ENCODE assay signal across 16 cellular contexts in the genomic region with DNA sequence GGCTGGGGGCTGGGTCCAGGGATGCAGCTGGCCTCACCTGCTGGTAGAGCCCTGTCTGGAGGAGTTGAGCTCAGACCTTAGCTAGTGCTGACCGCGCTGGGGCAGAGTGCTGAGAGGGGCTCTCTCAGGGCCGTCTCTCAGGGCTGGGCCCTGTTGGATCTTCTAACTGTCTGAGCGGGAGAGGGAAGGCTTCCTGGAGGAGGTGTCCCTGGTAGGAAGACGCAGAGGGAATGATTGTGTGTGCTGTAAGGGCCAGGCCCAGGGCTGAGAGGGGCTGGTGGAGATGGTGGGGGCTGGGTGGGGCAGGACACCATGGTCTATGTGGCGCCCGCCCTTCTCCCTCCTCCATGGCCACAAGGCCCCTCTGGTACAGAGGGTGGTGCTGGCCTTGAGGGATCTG. TPM values are rescaled to one million over a fixed set of nuclear protein-coding genes. Genes with fewer than 3 reads are reported as not detected.
DNase-seq lines count a peak whose midpoint lies in the region; ATAC-seq, FAIRE-seq and TF ChIP-seq lines count a peak whose summit lies in the region.
"Had no signal": no experiment of that assay in that cellular context is flagged by ENCODE, and none has a peak within 500 bp of the region (broad histone marks: within the 10 kb centered on the region; RNA-seq: fewer than 3 reads in every experiment).

No MANE protein-coding gene starts in this region.

- H3K4me1 Mint-ChIP-seq in activated CD8-positive, alpha-beta T cell treated with anti-CD3 and anti-CD28 coated beads for 36 hours (ENCODE audit: low read depth), result peaks cover 22% of the 10 kb centered on the region
- H3K4me1 Mint-ChIP-seq in activated CD8-positive, alpha-beta T cell treated with anti-CD3 and anti-CD28 coated beads, Interleukin-2, amount 10 ng/mL, durations not matched to agents 7 days and 5 days (ENCODE audit: low read depth), result peaks cover 26% of the 10 kb centered on the region
- peaks cover 27 to 36% of the 10 kb centered on the region in 2 donors for H3K4me1 Mint-ChIP-seq in natural killer cell treated with Interleukin-12 subunit alpha and Interleukin-12 subunit beta and Interleukin-15 and Interleukin-18, amount 100 ng/mL, for 72 hours (ENCODE audit: low read depth in 2 of 2)

- TF ChIP-seq CTCF in activated CD8-positive, alpha-beta T cell treated with anti-CD3 and anti-CD28 coated beads for 36 hours (IDR thresholded peaks at IDR 0.05), result no peak
- no peak for TF ChIP-seq CTCF in body of pancreas (IDR thresholded peaks at IDR 0.05)
- no peak for TF ChIP-seq CTCF in kidney (IDR thresholded peaks at IDR 0.05; ENCODE audit: borderline replicate concordance, extremely low read depth, insufficient read depth)

- no peaks in the 10 kb centered on the region for H3K9me3 Mint-ChIP-seq in activated CD8-positive, alpha-beta T cell treated with anti-CD3 and anti-CD28 coated beads for 36 hours
- no peaks in the 10 kb centered on the region for H3K9me3 Mint-ChIP-seq in activated CD8-positive, alpha-beta T cell treated with anti-CD3 and anti-CD28 coated beads, Interleukin-2, amount 10 ng/mL, durations not matched to agents 7 days and 5 days (ENCODE audit: insufficient read depth)
- H3K9me3 Mint-ChIP-seq in natural killer cell treated with Interleukin-12 subunit alpha and Interleukin-12 subunit beta and Interleukin-15 and Interleukin-18, amount 100 ng/mL, for 72 hours, result no peaks in the 10 kb centered on the region
- H3K9me3 Mint-ChIP-seq: activated naive CD4-positive, alpha-beta T cell treated with anti-CD3 and anti-CD28 coated beads for 36 hours; CD4-positive, alpha-beta T cell had no signal

- no peaks in the 10 kb centered on the region for H3K27me3 ChIP-seq in body of pancreas

- WGBS in body of pancreas, 2 donors, result 88 to 97% methylated on average over 4 to 7 of the region's 7 CpGs
- WGBS in urinary bladder, result 94% methylated on average over 7 of the region's 7 CpGs

- no peaks in the 10 kb centered on the region for H3K27me3 Mint-ChIP-seq in activated CD8-positive, alpha-beta T cell treated with anti-CD3 and anti-CD28 coated beads for 36 hours
- H3K27me3 Mint-ChIP-seq in activated CD8-positive, alpha-beta T cell treated with anti-CD3 and anti-CD28 coated beads, Interleukin-2, amount 10 ng/mL, durations not matched to agents 7 days and 5 days (ENCODE audit: low read depth), result peaks cover 6% of the 10 kb centered on the region
- H3K27me3 Mint-ChIP-seq in natural killer cell treated with Interleukin-12 subunit alpha and Interleukin-12 subunit beta and Interleukin-15 and Interleukin-18, amount 100 ng/mL, for 72 hours, result peaks cover 0 to 3% of the 10 kb centered on the region in 2 donors
- H3K27me3 Mint-ChIP-seq: CD4-positive, alpha-beta T cell had no signal

- no peak for TF ChIP-seq POLR2A in body of pancreas (IDR thresholded peaks at IDR 0.05)

- peaks cover 92% of the 10 kb centered on the region for H3K4me1 ChIP-seq in body of pancreas
- no peaks in the 10 kb centered on the region for H3K4me1 ChIP-seq in urinary bladder (ENCODE audit: insufficient read depth)
- peaks cover 52 to 78% of the 10 kb centered on the region in 2 donors for H3K4me1 ChIP-seq in kidney (ENCODE audit: control insufficient read depth in 1 of 2, insufficient read depth in 1 of 2, low read depth in 1 of 2, low read length in 2 of 2)

- H3K9me3 ChIP-seq in body of pancreas (no peaks in the 10 kb centered on the region), kidney (ENCODE audit: control insufficient read depth in 1 of 2, low read length in 2 of 2) (no peaks in the 10 kb centered on the region)

- no peaks in the 10 kb centered on the region for H3K36me3 Mint-ChIP-seq in activated CD8-positive, alpha-beta T cell treated with anti-CD3 and anti-CD28 coated beads for 36 hours (ENCODE audit: low read depth)
- no peaks in the 10 kb centered on the region for H3K36me3 Mint-ChIP-seq in activated CD8-positive, alpha-beta T cell treated with anti-CD3 and anti-CD28 coated beads, Interleukin-2, amount 10 ng/mL, durations not matched to agents 7 days and 5 days (ENCODE audit: low read depth)
- H3K36me3 Mint-ChIP-seq in natural killer cell treated with Interleukin-12 subunit alpha and Interleukin-12 subunit beta and Interleukin-15 and Interleukin-18, amount 100 ng/mL, for 72 hours, result no peaks in the 10 kb centered on the region

- POLR2A ChIA-PET in activated CD8-positive, alpha-beta T cell treated with anti-CD3 and anti-CD28 coated beads for 36 hours (lab: Charles Lee), result interaction anchor here (0.7 to 2.1 kb wide), 3 partner anchors 10 to 27 kb away, joined by 3 to 6 read pairs (median 3); no protein-coding TSS in a partner anchor
- POLR2A ChIA-PET in activated CD8-positive, alpha-beta T cell treated with anti-CD3 and anti-CD28 coated beads, Interleukin-2, amount 10 ng/mL, durations not matched to agents 7 days and 5 days (lab: Charles Lee), result interaction anchor here (0.9 kb wide), 1 partner anchor 11 kb away, joined by 3 read pairs; no protein-coding TSS in a partner anchor

- no peak for FAIRE-seq in kidney (lab: Jason Lieb, UNC)
- FAIRE-seq: A204.1 had no signal

- ATAC-seq in activated CD8-positive, alpha-beta T cell treated with anti-CD3 and anti-CD28 coated beads for 36 hours, result peak; percentile 5
- ATAC-seq in activated CD8-positive, alpha-beta T cell treated with anti-CD3 and anti-CD28 coated beads, Interleukin-2, amount 10 ng/mL, durations not matched to agents 7 days and 5 days, result no peak
- ATAC-seq in body of pancreas, result no peak
- no peak for ATAC-seq in natural killer cell treated with Interleukin-12 subunit alpha and Interleukin-12 subunit beta and Interleukin-15 and Interleukin-18, amount 100 ng/mL, for 72 hours
- no peak for ATAC-seq in GM21447 (IDR thresholded peaks at IDR 0.05; ENCODE audit: unreplicated experiment)
- ATAC-seq in GM21526 (IDR thresholded peaks at IDR 0.05; ENCODE audit: low FRiP score, unreplicated experiment), result no peak

- no peak overlapping the region for H3K4me3 ChIP-seq in body of pancreas
- H3K4me3 ChIP-seq in urinary bladder (ENCODE audit: low read depth, low read length), result no peak overlapping the region
- H3K4me3 ChIP-seq in kidney (ENCODE audit: low read length in 2 of 2), result no peak overlapping the region

- DNase-seq in activated CD8-positive, alpha-beta T cell treated with anti-CD3 and anti-CD28 coated beads for 36 hours, result no peak
- DNase-seq in activated CD8-positive, alpha-beta T cell treated with anti-CD3 and anti-CD28 coated beads, Interleukin-2, amount 10 ng/mL, durations not matched to agents 7 days and 5 days, result no peak
- DNase-seq in body of pancreas (no peak), kidney (no peak)
- no peak for DNase-seq in natural killer cell treated with Interleukin-12 subunit alpha and Interleukin-12 subunit beta and Interleukin-15 and Interleukin-18, amount 100 ng/mL, for 72 hours (ENCODE audit: low spot score)
- DNase-seq: activated CD4-positive, alpha-beta T cell treated with anti-CD3 and anti-CD28 coated beads for 1 hour; GOT3; NCI-H1694 treated with DMSO at 0.1 percent for 48 hours; SHP77; trophoblast cell had no signal

- no peak overlapping the region for H3K9ac ChIP-seq in kidney (ENCODE audit: low read length in 2 of 2)

- CTCF ChIA-PET in activated CD8-positive, alpha-beta T cell treated with anti-CD3 and anti-CD28 coated beads for 36 hours (lab: Charles Lee), result interaction anchor here (1.3 to 1.7 kb wide), 4 partner anchors 10 to 62 kb away, joined by 5 to 7 read pairs (median 6); no protein-coding TSS in a partner anchor
- CTCF ChIA-PET in activated CD8-positive, alpha-beta T cell treated with anti-CD3 and anti-CD28 coated beads, Interleukin-2, amount 10 ng/mL, durations not matched to agents 7 days and 5 days (lab: Charles Lee), result interaction anchor here (1.2 kb wide), 1 partner anchor 26 kb away, joined by 3 read pairs; no protein-coding TSS in a partner anchor

- H3K27ac Mint-ChIP-seq in activated CD8-positive, alpha-beta T cell treated with anti-CD3 and anti-CD28 coated beads for 36 hours, result no peak overlapping the region
- no peak overlapping the region for H3K27ac Mint-ChIP-seq in activated CD8-positive, alpha-beta T cell treated with anti-CD3 and anti-CD28 coated beads, Interleukin-2, amount 10 ng/mL, durations not matched to agents 7 days and 5 days
- peak overlapping the region in 1 of 2 donors; percentile 46 for H3K27ac Mint-ChIP-seq in natural killer cell treated with Interleukin-12 subunit alpha and Interleukin-12 subunit beta and Interleukin-15 and Interleukin-18, amount 100 ng/mL, for 72 hours
- H3K27ac Mint-ChIP-seq: activated naive CD4-positive, alpha-beta T cell treated with anti-CD3 and anti-CD28 coated beads for 36 hours had no signal

- H3K4me3 Mint-ChIP-seq in activated CD8-positive, alpha-beta T cell treated with anti-CD3 and anti-CD28 coated beads for 36 hours, result no peak overlapping the region
- H3K4me3 Mint-ChIP-seq in activated CD8-positive, alpha-beta T cell treated with anti-CD3 and anti-CD28 coated beads, Interleukin-2, amount 10 ng/mL, durations not matched to agents 7 days and 5 days, result no peak overlapping the region
- H3K4me3 Mint-ChIP-seq in natural killer cell treated with Interleukin-12 subunit alpha and Interleukin-12 subunit beta and Interleukin-15 and Interleukin-18, amount 100 ng/mL, for 72 hours, result peak overlapping the region; percentile 38
- H3K4me3 Mint-ChIP-seq: activated naive CD4-positive, alpha-beta T cell treated with anti-CD3 and anti-CD28 coated beads for 36 hours had no signal

- intact Hi-C loops in activated CD8-positive, alpha-beta T cell treated with anti-CD3 and anti-CD28 coated beads for 36 hours (cut with micrococcal nuclease), result no loop called here
- intact Hi-C loops in body of pancreas (cut with DNase I), result no loop called here
- intact Hi-C loops in kidney (cut with DNase I), result no loop called here

- H3K36me3 ChIP-seq in body of pancreas (replicated peaks in 1 of 2; ENCODE audit: insufficient read depth in 1 of 2, low read depth in 2 of 2) (no peaks in the 10 kb centered on the region), urinary bladder (ENCODE audit: insufficient read depth) (no peaks in the 10 kb centered on the region), kidney (ENCODE audit: control insufficient read depth in 1 of 2, insufficient read depth in 2 of 2, low read length in 2 of 2) (no peaks in the 10 kb centered on the region)

- H3K27ac ChIP-seq in body of pancreas, result peak overlapping the region in 3 of 4 donors; percentile 12 to 93 (median 15)
- H3K27ac ChIP-seq in urinary bladder (ENCODE audit: low read depth), result peak overlapping the region; percentile 59
- H3K27ac ChIP-seq in kidney (ENCODE audit: low read depth in 2 of 2, low read length in 2 of 2), result no peak overlapping the region

RNA-seq across cellular contexts. Expression of a gene that starts 55.0 kb away (rescaled TPM):
- 10 to 100 TPM; 23.2 to 23.8 TPM for total RNA-seq in activated CD8-positive, alpha-beta T cell treated with anti-CD3 and anti-CD28 coated beads for 36 hours
- 1 to 10 TPM; 3.8 to 4.2 TPM for total RNA-seq in activated CD8-positive, alpha-beta T cell treated with anti-CD3 and anti-CD28 coated beads, Interleukin-2, amount 10 ng/mL, durations not matched to agents 7 days and 5 days
- total RNA-seq in body of pancreas, result 10 to 100 TPM; 31.4 to 41.9 TPM
- total RNA-seq in natural killer cell treated with Interleukin-12 subunit alpha and Interleukin-12 subunit beta and Interleukin-15 and Interleukin-18, amount 100 ng/mL, for 72 hours, result 1 to 10 TPM; 3.8 to 4.9 TPM
- total RNA-seq in urinary bladder, result 19.7 TPM
- polyA plus RNA-seq in urinary bladder, result 70.6 TPM
- 49.5 TPM for total RNA-seq in kidney
- 24.0 TPM for polyA plus RNA-seq in kidney (ENCODE audit: insufficient read depth, low read depth, low replicate concordance)

Comparison
In these comparisons a context has a peak if more than half of its experiments do, and no peak if none do; other contexts are left out.
1. H3K27ac ChIP-seq: peak in body of pancreas (3 of 4) and urinary bladder (single experiment); none in kidney (0 of 2).